24 cellular contexts compared by ENCODE assay signal in the genomic region with DNA sequence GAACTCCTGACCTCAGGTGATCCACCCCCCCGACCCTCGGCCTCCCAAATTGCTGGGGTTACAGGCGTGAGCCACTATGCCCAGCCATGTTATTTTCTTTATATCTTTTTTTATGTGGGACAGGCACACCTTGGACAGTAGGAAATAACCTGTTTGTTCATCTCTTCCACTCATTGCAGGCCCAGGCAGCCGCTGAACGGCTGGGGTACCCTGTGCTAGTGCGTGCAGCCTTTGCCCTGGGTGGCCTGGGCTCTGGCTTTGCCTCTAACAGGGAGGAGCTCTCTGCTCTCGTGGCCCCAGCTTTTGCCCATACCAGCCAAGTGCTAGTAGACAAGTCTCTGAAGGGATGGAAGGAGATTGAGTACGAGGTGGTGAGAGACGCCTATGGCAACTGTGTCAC. TPM values are rescaled to one million over a fixed set of nuclear protein-coding genes. Genes with fewer than 3 reads are reported as not detected.
DNase-seq lines count a peak whose midpoint lies in the region; ATAC-seq and TF ChIP-seq lines count a peak whose summit lies in the region.
"Had no signal": no experiment of that assay in that cellular context is flagged by ENCODE, and none has a peak within 500 bp of the region (broad histone marks: within the 10 kb centered on the region; RNA-seq: fewer than 3 reads in every experiment).

No MANE protein-coding gene starts in this region.

- DNase-seq in A673 (ENCODE audit: low spot score) (no peak), chondrocyte (ENCODE audit: low spot score) (peak; percentile 66), osteoblast (ENCODE audit: insufficient read length, low spot score, missing footprints) (peak; percentile 62), HuH-7 (ENCODE audit: low spot score) (no peak), GDM1 (lab: John Stamatoyannopoulos, UW) (no peak)
- DNase-seq in stimulated activated effector memory CD8-positive, alpha-beta T cell treated with anti-CD3 and anti-CD28 coated beads, Interleukin-12 subunit alpha, Interleukin-12 subunit beta, amount 100 ng/mL, for 72 hours (ENCODE audit: low spot score in 2 of 2), result no peak
- no peak for DNase-seq in activated CD4-positive, alpha-beta T cell treated with anti-CD3 and anti-CD28 coated beads for 4 hours
- DNase-seq: ACHN; BE2C; C1 segment of cervical spinal cord; CD4-positive, CD25-positive, alpha-beta regulatory T cell; CD8-positive, alpha-beta memory T cell; COR-L47; DMS 273 treated with DMSO at 0.1 percent for 48 hours; DMS53; DND-41; EL; HCEC 1CT; IMR-90 had no signal

- intact Hi-C loops in A673 (cut with micrococcal nuclease; ENCODE audit: unreplicated experiment), result no loop called here

- no peaks in the 10 kb centered on the region for H3K4me1 Mint-ChIP-seq in chondrocyte (ENCODE audit: low read depth)
- H3K4me1 Mint-ChIP-seq in stimulated activated effector memory CD8-positive, alpha-beta T cell treated with anti-CD3 and anti-CD28 coated beads, Interleukin-12 subunit alpha, Interleukin-12 subunit beta, amount 100 ng/mL, for 72 hours, result no peaks in the 10 kb centered on the region
- H3K4me1 Mint-ChIP-seq: GM23338 had no signal

- H3K27ac Mint-ChIP-seq in chondrocyte (ENCODE audit: unreplicated experiment), result no peak overlapping the region
- H3K27ac Mint-ChIP-seq in stimulated activated effector memory CD8-positive, alpha-beta T cell treated with anti-CD3 and anti-CD28 coated beads, Interleukin-12 subunit alpha, Interleukin-12 subunit beta, amount 100 ng/mL, for 72 hours, result peak overlapping the region; percentile 50
- H3K27ac Mint-ChIP-seq: CD4-positive, CD25-positive, alpha-beta regulatory T cell; GM23338 had no signal

- H3K27ac ChIP-seq in A673 (ENCODE audit: low read depth, low read length, poor library complexity, severe bottlenecking) (peak overlapping the region; percentile 30), osteoblast (ENCODE audit: low read depth, low read length) (no peak overlapping the region)
- H3K27ac ChIP-seq: HL-60 had no signal

- H3K27me3 ChIP-seq in A673 (replicated peaks; ENCODE audit: insufficient read depth, low read depth, low read length, poor library complexity), result no peaks in the 10 kb centered on the region
- H3K27me3 ChIP-seq in osteoblast (ENCODE audit: insufficient read depth, low read length), result no peaks in the 10 kb centered on the region
- H3K27me3 ChIP-seq: BE2C had no signal

- H3K9me3 ChIP-seq in A673 (ENCODE audit: low read depth, low read length, poor library complexity, severe bottlenecking), result no peaks in the 10 kb centered on the region
- H3K9me3 ChIP-seq in osteoblast (ENCODE audit: low read depth, low read length), result no peaks in the 10 kb centered on the region
- H3K9me3 ChIP-seq: BE2C had no signal

- peaks cover 19% of the 10 kb centered on the region for H3K4me1 ChIP-seq in A673 (ENCODE audit: insufficient read depth, low read length, poor library complexity, severe bottlenecking)
- H3K4me1 ChIP-seq in osteoblast (ENCODE audit: insufficient read depth, low read length), result no peaks in the 10 kb centered on the region
- H3K4me1 ChIP-seq: BE2C had no signal

- POLR2A ChIA-PET in A673 (lab: Charles Lee; ENCODE audit: low non-redundant PET), result no interaction called here

- H3K4me3 ChIP-seq in A673 (ENCODE audit: low read depth, low read length, poor library complexity, severe bottlenecking), result no peak overlapping the region
- H3K4me3 ChIP-seq in osteoblast (ENCODE audit: insufficient read depth, low read length), result no peak overlapping the region
- H3K4me3 ChIP-seq: GM23338 had no signal

- CTCF ChIA-PET in A673 (lab: Charles Lee), result no interaction called here

- H3K4me3 Mint-ChIP-seq in chondrocyte (ENCODE audit: unreplicated experiment), result no peak overlapping the region
- no peak overlapping the region for H3K4me3 Mint-ChIP-seq in stimulated activated effector memory CD8-positive, alpha-beta T cell treated with anti-CD3 and anti-CD28 coated beads, Interleukin-12 subunit alpha, Interleukin-12 subunit beta, amount 100 ng/mL, for 72 hours
- H3K4me3 Mint-ChIP-seq: CD4-positive, CD25-positive, alpha-beta regulatory T cell; CD8-positive, alpha-beta memory T cell; GM23338 had no signal

- no peaks in the 10 kb centered on the region for H3K27me3 Mint-ChIP-seq in chondrocyte (ENCODE audit: low read depth)
- H3K27me3 Mint-ChIP-seq: CD4-positive, CD25-positive, alpha-beta regulatory T cell; CD8-positive, alpha-beta memory T cell had no signal

- no peak overlapping the region for H2AFZ ChIP-seq in osteoblast (ENCODE audit: low read length)
- H2AFZ ChIP-seq: GM23338 had no signal

- no peaks in the 10 kb centered on the region for H3K79me2 ChIP-seq in osteoblast (ENCODE audit: insufficient read depth, low read length)

- H3K4me2 ChIP-seq in osteoblast (ENCODE audit: insufficient read depth, low read length), result no peak overlapping the region
- H3K4me2 ChIP-seq: GM23338 had no signal

- H4K20me1 ChIP-seq in osteoblast (ENCODE audit: insufficient read depth, low read length), result peaks cover 2% of the 10 kb centered on the region

- TF ChIP-seq CTCF in A673 (conservative IDR thresholded peaks at IDR 0.05; ENCODE audit: low read depth, low read length) (no peak), chondrocyte (IDR thresholded peaks at IDR 0.05) (no peak), osteoblast (IDR thresholded peaks at IDR 0.05; ENCODE audit: extremely low read depth, low read depth, low read length) (no peak)

- H3K9me3 Mint-ChIP-seq in chondrocyte (ENCODE audit: low read depth), result no peaks in the 10 kb centered on the region
- no peaks in the 10 kb centered on the region for H3K9me3 Mint-ChIP-seq in stimulated activated effector memory CD8-positive, alpha-beta T cell treated with anti-CD3 and anti-CD28 coated beads, Interleukin-12 subunit alpha, Interleukin-12 subunit beta, amount 100 ng/mL, for 72 hours
- H3K9me3 Mint-ChIP-seq: CD4-positive, CD25-positive, alpha-beta regulatory T cell; CD8-positive, alpha-beta memory T cell; GM23338 had no signal

- H3K36me3 ChIP-seq in A673 (ENCODE audit: insufficient read depth, low read length, poor library complexity, severe bottlenecking), result peaks cover 95% of the 10 kb centered on the region
- peaks cover 84% of the 10 kb centered on the region for H3K36me3 ChIP-seq in osteoblast (ENCODE audit: insufficient read depth, low read length)

- no TSS peak for BruUV-seq in A673 (replicated peaks; lab: Mats Ljungman, UMichigan)

- ATAC-seq in stimulated activated effector memory CD8-positive, alpha-beta T cell treated with anti-CD3 and anti-CD28 coated beads, Interleukin-12 subunit alpha, Interleukin-12 subunit beta, amount 100 ng/mL, for 72 hours, result no peak
- ATAC-seq: GM23338 had no signal

- peaks cover 41% of the 10 kb centered on the region for H3K36me3 Mint-ChIP-seq in chondrocyte (ENCODE audit: low read depth)
- peaks cover 100% of the 10 kb centered on the region for H3K36me3 Mint-ChIP-seq in stimulated activated effector memory CD8-positive, alpha-beta T cell treated with anti-CD3 and anti-CD28 coated beads, Interleukin-12 subunit alpha, Interleukin-12 subunit beta, amount 100 ng/mL, for 72 hours

RNA-seq across cellular contexts. Expression of gene CAD, which starts 8.4 kb away (rescaled TPM):
- total RNA-seq in A673 (2021) (194 and 210 TPM in 2 replicates), chondrocyte (54.8 to 88.4 TPM (median 55.0 TPM) in 3 replicates), osteoblast (28.6 and 30.8 TPM in 2 replicates)

RNA-seq across cellular contexts. Expression of gene SLC5A6, which starts 13.5 kb away (rescaled TPM):
- total RNA-seq in A673 (2021) (366 and 515 TPM in 2 replicates), chondrocyte (21.8 to 27.9 TPM (median 24.3 TPM) in 3 replicates), osteoblast (14.1 TPM in 2 replicates)

RNA-seq across cellular contexts. Expression of gene ATRAID, which starts 13.7 kb away (rescaled TPM):
- total RNA-seq in A673 (2021), result 106 and 107 TPM in 2 replicates
- 79.0 to 116 TPM (median 91.2 TPM) in 3 replicates for total RNA-seq in chondrocyte
- 187 and 198 TPM in 2 replicates for total RNA-seq in osteoblast

RNA-seq across cellular contexts. Expression of gene SLC30A3, which starts 37.3 kb away (rescaled TPM):
- total RNA-seq in A673 (2021) (45.0 and 45.6 TPM in 2 replicates), chondrocyte (0.17 to 0.31 TPM in 2 of 3 replicates, not detected in the other), osteoblast (under 0.01 and 0.88 TPM in 2 replicates)
- total RNA-seq: IMR-90 had no signal

RNA-seq across cellular contexts. Expression of gene DNAJC5G, which starts 49.7 kb away (rescaled TPM):
- total RNA-seq in A673 (2021) (2.4 and 2.7 TPM in 2 replicates), chondrocyte (not detected in 3 replicates), osteoblast (not detected in 2 replicates)
- total RNA-seq: A172; CD4-positive, CD25-positive, alpha-beta regulatory T cell; CD8-positive, alpha-beta memory T cell; G401; HT1080; IMR-90 had no signal

Comparison
In these comparisons a context has a peak if more than half of its experiments do, and no peak if none do; other contexts are left out.
1. DNase-seq: peak in chondrocyte (single experiment) and osteoblast (single experiment); none in A673 (single experiment), stimulated activated effector memory CD8-positive, alpha-beta T cell treated with anti-CD3 and anti-CD28 coated beads, Interleukin-12 subunit alpha, Interleukin-12 subunit beta, amount 100 ng/mL, for 72 hours (0 of 2), activated CD4-positive, alpha-beta T cell treated with anti-CD3 and anti-CD28 coated beads for 4 hours (0 of 2), HuH-7 (single experiment) and GDM1 (single experiment).
2. RNA of gene SLC5A6, which starts 13.5 kb away (total RNA-seq): 366 to 515 TPM in A673; 21.8 to 27.9 TPM in chondrocyte and 14.1 TPM in osteoblast; every median in the first group is over 10 times any median in the second.